In genomic region chr13:104008571-104009435, GRCh38 we compare ENCODE assay signal across 18 cellular contexts.
A peak's percentile ranks its signal among the peaks of the same experiment; 100 is the strongest.
DNase-seq lines count a peak whose midpoint lies in the region; ATAC-seq and TF ChIP-seq lines count a peak whose summit lies in the region.
"Had no signal": no experiment of that assay in that cellular context is flagged by ENCODE, and none has a peak within 500 bp of the region (broad histone marks: within the 10 kb centered on the region; RNA-seq: fewer than 3 reads in every experiment).

No MANE protein-coding gene starts in this region.

- no peak overlapping the region for H3K4me3 ChIP-seq in upper lobe of right lung
- H3K4me3 ChIP-seq: mucosa of descending colon, Peyer's patch, upper lobe of left lung had no signal

- H3K27ac ChIP-seq in upper lobe of right lung = no peak overlapping the region
- H3K27ac ChIP-seq: Peyer's patch had no signal

- intact Hi-C loops in upper lobe of right lung (cut with DNase I) = no loop called here

- no peak for TF ChIP-seq CTCF in upper lobe of right lung (IDR thresholded peaks at IDR 0.05)

- H3K9me3 ChIP-seq in upper lobe of right lung = no peaks in the 10 kb centered on the region
- H3K9me3 ChIP-seq: mucosa of descending colon, Peyer's patch, upper lobe of left lung had no signal

- no peak for ATAC-seq in upper lobe of right lung
- ATAC-seq: mucosa of descending colon had no signal

- no peaks in the 10 kb centered on the region for H3K36me3 ChIP-seq in upper lobe of right lung
- H3K36me3 ChIP-seq: Peyer's patch, upper lobe of left lung had no signal

- H3K27me3 ChIP-seq in upper lobe of right lung = no peaks in the 10 kb centered on the region
- H3K27me3 ChIP-seq: Peyer's patch, upper lobe of left lung had no signal

- DNase-seq in COLO829 (ENCODE audit: low spot score) = peak; percentile 23
- DNase-seq in SHP77 (lab: John Stamatoyannopoulos, UW) = peak; percentile 80 to 91
- DNase-seq in dermis blood vessel endothelial cell = peak; percentile 90
- DNase-seq in left kidney (ENCODE audit: low read depth, low spot score) = peak; percentile 26
- no peak for DNase-seq in COLO668 (lab: John Stamatoyannopoulos, UW; ENCODE audit: unreplicated experiment)
- DNase-seq in ecto neural progenitor cell (ENCODE audit: low spot score) = no peak
- DNase-seq in upper lobe of right lung = no peak
- DNase-seq in epidermal melanocyte (ENCODE audit: insufficient read length, low spot score) = no peak
- DNase-seq: ACHN; activated CD4-positive, alpha-beta T cell treated with anti-CD3 and anti-CD28 coated beads for 48 hours; activated T-cell treated with anti-CD3 and anti-CD28 coated beads for 4 hours; cerebellar nuclear complex; HCEC 1CT; mucosa of descending colon; NCI-H69; Peyer's patch; stimulated activated naive CD4-positive, alpha-beta T cell; upper lobe of left lung had no signal

- H3K4me1 ChIP-seq in upper lobe of right lung = no peaks in the 10 kb centered on the region
- H3K4me1 ChIP-seq: Peyer's patch had no signal

Comparison
In these comparisons a context has a peak if more than half of its experiments do, and no peak if none do; other contexts are left out.
1. DNase-seq: peak in COLO829 (single experiment), SHP77 (2 of 2), dermis blood vessel endothelial cell (single experiment) and left kidney (single experiment); none in COLO668 (single experiment), ecto neural progenitor cell (single experiment), upper lobe of right lung (single experiment) and epidermal melanocyte (single experiment).